ENCODE assay signal across 14 cellular contexts in the genomic region with DNA sequence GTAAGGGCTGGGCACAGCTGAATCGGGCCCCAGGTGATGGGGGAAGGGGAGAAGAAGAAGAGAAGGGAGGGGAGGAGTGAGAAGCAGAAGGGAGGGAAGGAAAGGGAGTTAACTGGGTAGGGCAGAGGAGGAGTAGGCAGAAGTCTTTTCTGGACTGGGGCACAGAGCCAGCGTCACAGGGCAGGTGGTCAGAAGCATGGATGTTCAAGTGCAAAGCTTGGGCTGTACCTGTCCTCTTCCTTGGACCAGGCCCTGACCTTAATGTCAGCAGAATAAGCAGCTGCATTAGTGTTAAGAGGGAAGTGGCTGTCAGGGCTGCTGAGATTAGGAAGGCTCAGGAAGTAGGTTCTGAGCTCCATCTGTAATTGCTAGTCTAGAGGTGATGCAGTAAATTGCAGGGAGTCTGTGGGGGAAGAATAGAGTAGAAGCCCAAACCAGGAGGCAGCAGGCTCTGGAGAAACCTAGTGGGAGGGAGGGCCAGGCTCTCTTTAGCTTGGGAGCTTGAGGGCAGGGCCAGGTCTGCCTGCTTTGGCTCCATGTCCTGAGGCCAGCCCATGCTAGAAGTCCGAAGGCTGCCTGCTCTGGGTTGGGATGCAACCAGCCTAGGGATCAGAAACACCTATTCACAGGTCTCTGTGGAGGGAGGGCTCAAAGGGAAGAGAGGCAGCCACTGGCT. TPM values are rescaled to one million over a fixed set of nuclear protein-coding genes. Genes with fewer than 3 reads are reported as not detected.
A peak's percentile ranks its signal among the peaks of the same experiment; 100 is the strongest.
DNase-seq lines count a peak whose midpoint lies in the region; ATAC-seq, FAIRE-seq and TF ChIP-seq lines count a peak whose summit lies in the region.
"Had no signal": no experiment of that assay in that cellular context is flagged by ENCODE, and none has a peak within 500 bp of the region (broad histone marks: within the 10 kb centered on the region; RNA-seq: fewer than 3 reads in every experiment).

No MANE protein-coding gene starts in this region.

- H3K27me3 ChIP-seq in neuronal stem cell (ENCODE audit: control insufficient read depth in 3 of 3, insufficient read depth in 3 of 3, low read depth in 1 of 3, low read length in 3 of 3): no peaks in the 10 kb centered on the region
- H3K27me3 ChIP-seq in GM23248 (replicated peaks; ENCODE audit: insufficient read depth): no peaks in the 10 kb centered on the region
- H3K27me3 ChIP-seq in upper lobe of left lung: no peaks in the 10 kb centered on the region
- H3K27me3 ChIP-seq in HepG2 (ENCODE audit: control insufficient read depth in 1 of 2, insufficient read depth in 2 of 2, low read length in 2 of 2): no peaks in the 10 kb centered on the region

- CTCF ChIA-PET in activated CD4-positive, alpha-beta T cell treated with anti-CD3 and anti-CD28 coated beads, Interleukin-2, amount 10 ng/mL, durations not matched to agents 7 days and 5 days (lab: Charles Lee): no interaction called here
- CTCF ChIA-PET in HepG2 (lab: Yijun Ruan, JAX; ENCODE audit: low intra/inter-chr PET ratio, low total read pairs): no interaction called here

- H3K36me3 ChIP-seq in neuronal stem cell (replicated peaks in 1 of 2; ENCODE audit: control insufficient read depth in 2 of 2, insufficient read depth in 2 of 2, low read length in 2 of 2) (peaks cover 6 to 38% of the 10 kb centered on the region in 2 donors), GM23248 (ENCODE audit: low read depth) (no peaks in the 10 kb centered on the region), upper lobe of left lung (peaks cover 0 to 20% (median 8%) of the 10 kb centered on the region in 4 donors), HepG2 (replicated peaks in 1 of 2; ENCODE audit: control insufficient read depth in 1 of 2, insufficient read depth in 2 of 2, low read length in 2 of 2) (no peaks in the 10 kb centered on the region)

- TF ChIP-seq EP300 in upper lobe of left lung (IDR thresholded peaks at IDR 0.05): no peak
- no peak for TF ChIP-seq EP300 in HepG2 (IDR thresholded peaks at IDR 0.05; ENCODE audit: low read depth in 2 of 2, low read length in 2 of 2)
- no peak for TF ChIP-seq EP300 in HepG2 (CRISPR knock-in tag; IDR thresholded peaks at IDR 0.05; ENCODE audit: borderline replicate concordance)

- H3K23ac ChIP-seq in neuronal stem cell (ENCODE audit: low read depth, low read length, poor library complexity): no peak overlapping the region

- peaks cover 20% of the 10 kb centered on the region for H3K36me3 Mint-ChIP-seq in activated CD4-positive, alpha-beta T cell treated with anti-CD3 and anti-CD28 coated beads, Interleukin-2, amount 10 ng/mL, durations not matched to agents 7 days and 5 days (ENCODE audit: low read depth)
- H3K36me3 Mint-ChIP-seq in activated naive CD8-positive, alpha-beta T cell treated with anti-CD3 and anti-CD28 coated beads for 36 hours: peaks cover 36% of the 10 kb centered on the region

- H3K9me3 ChIP-seq in neuronal stem cell (replicated peaks in 1 of 2; ENCODE audit: control insufficient read depth in 2 of 2, insufficient read depth in 1 of 2, low read depth in 1 of 2, low read length in 2 of 2) (no peaks in the 10 kb centered on the region), GM23248 (ENCODE audit: low read depth) (no peaks in the 10 kb centered on the region), upper lobe of left lung (no peaks in the 10 kb centered on the region), HepG2 (ENCODE audit: low read length) (no peaks in the 10 kb centered on the region)

- no TSS peak for BruUV-seq in HepG2 (replicated peaks; lab: Mats Ljungman, UMichigan)

- no peak overlapping the region for H3K14ac ChIP-seq in neuronal stem cell (ENCODE audit: low read length)

- POLR2A ChIA-PET in activated CD4-positive, alpha-beta T cell treated with anti-CD3 and anti-CD28 coated beads, Interleukin-2, amount 10 ng/mL, durations not matched to agents 7 days and 5 days (lab: Charles Lee): no interaction called here
- POLR2A ChIA-PET in HepG2 (lab: Yijun Ruan, JAX): no interaction called here

- H3K4ac ChIP-seq in neuronal stem cell (ENCODE audit: low read length): no peak overlapping the region

- H2AFZ ChIP-seq in neuronal stem cell (ENCODE audit: low read length): no peak overlapping the region
- H2AFZ ChIP-seq in GM23248: no peak overlapping the region
- H2AFZ ChIP-seq in HepG2 (ENCODE audit: low read length): no peak overlapping the region

- H3K79me2 ChIP-seq in GM23248 (ENCODE audit: insufficient read depth) (no peaks in the 10 kb centered on the region), HepG2 (ENCODE audit: insufficient read depth, low read length) (no peaks in the 10 kb centered on the region)

- ATAC-seq in upper lobe of left lung (ENCODE audit: low FRiP score in 2 of 2) (no peak), HepG2 (no peak)
- ATAC-seq: left colon had no signal

- peaks cover 72% of the 10 kb centered on the region for H3K4me1 Mint-ChIP-seq in activated CD4-positive, alpha-beta T cell treated with anti-CD3 and anti-CD28 coated beads, Interleukin-2, amount 10 ng/mL, durations not matched to agents 7 days and 5 days
- peaks cover 78% of the 10 kb centered on the region for H3K4me1 Mint-ChIP-seq in activated naive CD8-positive, alpha-beta T cell treated with anti-CD3 and anti-CD28 coated beads for 36 hours

- H2BK120ac ChIP-seq in neuronal stem cell (ENCODE audit: low read depth, low read length): no peak overlapping the region

- no peak for TF ChIP-seq RAD21 in HepG2 (CRISPR knock-in tag; IDR thresholded peaks at IDR 0.05)

- in situ Hi-C loops in GM23248 (cut with MboI): no loop called here
- in situ Hi-C loops in HepG2 (cut with HindIII; ENCODE audit: extremely low pct_ligation_motif_present, low pct_unique_long_range_greater_than_20kb): no loop called here

- no peak overlapping the region for H2BK15ac ChIP-seq in neuronal stem cell (ENCODE audit: low read length)

- no peak overlapping the region for H4K91ac ChIP-seq in neuronal stem cell (ENCODE audit: low read depth, low read length, poor library complexity)

- no peak overlapping the region for H3K27ac ChIP-seq in neuronal stem cell (replicated peaks; ENCODE audit: low read length)
- H3K27ac ChIP-seq in GM23248: no peak overlapping the region
- no peak overlapping the region for H3K27ac ChIP-seq in upper lobe of left lung
- H3K27ac ChIP-seq in HepG2 (ENCODE audit: extremely low read length, insufficient read depth, low read length): no peak overlapping the region

- H3K4me1 ChIP-seq in neuronal stem cell (ENCODE audit: control insufficient read depth in 2 of 2, insufficient read depth in 1 of 2, low read depth in 1 of 2, low read length in 2 of 2) (peaks cover 0 to 2% of the 10 kb centered on the region in 2 donors), GM23248 (ENCODE audit: insufficient read depth) (no peaks in the 10 kb centered on the region), upper lobe of left lung (no peaks in the 10 kb centered on the region), HepG2 (ENCODE audit: insufficient read depth, low read length) (peaks cover 33% of the 10 kb centered on the region)

- no peak for DNase-seq in activated CD4-positive, alpha-beta T cell treated with anti-CD3 and anti-CD28 coated beads, Interleukin-2, amount 10 ng/mL, durations not matched to agents 7 days and 5 days
- DNase-seq in activated CD4-positive, alpha-beta T cell treated with anti-CD3 and anti-CD28 coated beads for 1 hour: no peak
- DNase-seq in NCI-H69 (lab: John Stamatoyannopoulos, UW) (peak; percentile 33), neuronal stem cell (ENCODE audit: low spot score) (no peak), GM23248 (no peak), upper lobe of left lung (no peak), HepG2 (ENCODE audit: low spot score) (no peak)
- no peak for DNase-seq in activated naive CD8-positive, alpha-beta T cell treated with anti-CD3 and anti-CD28 coated beads for 36 hours
- DNase-seq: anterior cingulate cortex, left colon, NCI-H446, occipital lobe, SHP77 had no signal

- H3K4me3 Mint-ChIP-seq in activated CD4-positive, alpha-beta T cell treated with anti-CD3 and anti-CD28 coated beads, Interleukin-2, amount 10 ng/mL, durations not matched to agents 7 days and 5 days: no peak overlapping the region
- H3K4me3 Mint-ChIP-seq in activated naive CD8-positive, alpha-beta T cell treated with anti-CD3 and anti-CD28 coated beads for 36 hours: peak overlapping the region; percentile 9

- H3K4me3 ChIP-seq in neuronal stem cell (ENCODE audit: low read length in 2 of 2) (no peak overlapping the region), GM23248 (no peak overlapping the region), upper lobe of left lung (no peak overlapping the region), HepG2 (replicated peaks in 1 of 3; ENCODE audit: insufficient read depth in 1 of 3, low read depth in 2 of 3, low read length in 3 of 3) (no peak overlapping the region)

- H4K8ac ChIP-seq in neuronal stem cell (ENCODE audit: low read depth, low read length): no peak overlapping the region

- TF ChIP-seq POLR2A in upper lobe of left lung (IDR thresholded peaks at IDR 0.05) (no peak), HepG2 (IDR thresholded peaks at IDR 0.05; ENCODE audit: insufficient read depth in 1 of 2, low read depth in 2 of 2, low read length in 2 of 2) (no peak)

- no peaks in the 10 kb centered on the region for H3K27me3 Mint-ChIP-seq in activated CD4-positive, alpha-beta T cell treated with anti-CD3 and anti-CD28 coated beads, Interleukin-2, amount 10 ng/mL, durations not matched to agents 7 days and 5 days
- no peaks in the 10 kb centered on the region for H3K27me3 Mint-ChIP-seq in activated naive CD8-positive, alpha-beta T cell treated with anti-CD3 and anti-CD28 coated beads for 36 hours

- TF ChIP-seq CTCF in upper lobe of left lung (IDR thresholded peaks at IDR 0.05): no peak
- no peak for TF ChIP-seq CTCF in HepG2 (CRISPR knock-in tag; IDR thresholded peaks at IDR 0.05)

- no peak for FAIRE-seq in HepG2 (lab: Jason Lieb, UNC)

- no peak overlapping the region for H2AK5ac ChIP-seq in neuronal stem cell (ENCODE audit: low read depth, low read length)

- H3K4me2 ChIP-seq in neuronal stem cell (ENCODE audit: insufficient read depth, low read length, poor library complexity, severe bottlenecking): no peak overlapping the region
- no peak overlapping the region for H3K4me2 ChIP-seq in GM23248 (ENCODE audit: unreplicated experiment)
- H3K4me2 ChIP-seq in HepG2 (ENCODE audit: low read depth, low read length): no peak overlapping the region

- H4K20me1 ChIP-seq in GM23248 (ENCODE audit: insufficient read depth): no peaks in the 10 kb centered on the region
- H4K20me1 ChIP-seq in HepG2 (ENCODE audit: insufficient read depth, low read length): no peaks in the 10 kb centered on the region

- intact Hi-C loops in HepG2 (cut with micrococcal nuclease; ENCODE audit: unreplicated experiment): no loop called here

- no peaks in the 10 kb centered on the region for H3F3A ChIP-seq in GM23248 (ENCODE audit: insufficient read depth)

- no peak overlapping the region for H2BK5ac ChIP-seq in neuronal stem cell (ENCODE audit: low read length)

- peak overlapping the region; percentile 24 for H3K9ac ChIP-seq in neuronal stem cell (ENCODE audit: low read depth, low read length, poor library complexity)
- no peak overlapping the region for H3K9ac ChIP-seq in GM23248
- no peak overlapping the region for H3K9ac ChIP-seq in HepG2 (ENCODE audit: insufficient read depth, low read depth, low read length)

- H3K9me3 Mint-ChIP-seq in activated CD4-positive, alpha-beta T cell treated with anti-CD3 and anti-CD28 coated beads, Interleukin-2, amount 10 ng/mL, durations not matched to agents 7 days and 5 days: no peaks in the 10 kb centered on the region
- no peaks in the 10 kb centered on the region for H3K9me3 Mint-ChIP-seq in activated naive CD8-positive, alpha-beta T cell treated with anti-CD3 and anti-CD28 coated beads for 36 hours

- WGBS in neuronal stem cell (ENCODE audit: extremely low coverage in 2 of 2, insufficient read length in 2 of 2, insufficient replicate concordance in 1 of 2), 2 donors: no CpG with 5 or more reads among the region's 3 CpGs
- 84 to 89% methylated on average over 3 of the region's 3 CpGs for WGBS in GM23248 (ENCODE audit: low coverage in 1 of 2, low lambda C conversion rate in 2 of 2, missing lambda C conversion rate in 2 of 2), 2 experiments
- 82 to 85% methylated on average over 2 to 3 of the region's 3 CpGs for WGBS in upper lobe of left lung, 2 donors
- 76% methylated on average over 2 of the region's 3 CpGs for WGBS in HepG2 (ENCODE audit: low lambda C conversion rate)

- peak overlapping the region; percentile 84 for H3K27ac Mint-ChIP-seq in activated CD4-positive, alpha-beta T cell treated with anti-CD3 and anti-CD28 coated beads, Interleukin-2, amount 10 ng/mL, durations not matched to agents 7 days and 5 days
- peak overlapping the region; percentile 91 for H3K27ac Mint-ChIP-seq in activated naive CD8-positive, alpha-beta T cell treated with anti-CD3 and anti-CD28 coated beads for 36 hours

- H2BK12ac ChIP-seq in neuronal stem cell (ENCODE audit: low read length): no peak overlapping the region

- no peaks in the 10 kb centered on the region for H3K9me2 ChIP-seq in GM23248 (ENCODE audit: insufficient read depth)

- H3K18ac ChIP-seq in neuronal stem cell (ENCODE audit: low read length): no peak overlapping the region

- no peaks in the 10 kb centered on the region for H3K79me1 ChIP-seq in neuronal stem cell (ENCODE audit: low read depth, low read length)

RNA-seq across cellular contexts. Expression of a gene that starts 1.6 kb away (rescaled TPM):
- 1 to 10 TPM; 2.5 to 3.2 TPM for total RNA-seq in activated CD4-positive, alpha-beta T cell treated with anti-CD3 and anti-CD28 coated beads, Interleukin-2, amount 10 ng/mL, durations not matched to agents 7 days and 5 days
- 1 to 10 TPM in 1 of 2 experiments, under 1 TPM in 1; 0.89 to 1.1 TPM for total RNA-seq in activated naive CD8-positive, alpha-beta T cell treated with anti-CD3 and anti-CD28 coated beads for 36 hours
- 0.68 TPM for polyA plus RNA-seq in neuronal stem cell (2013, experiment 1 of 2)
- 0.89 TPM for polyA plus RNA-seq in neuronal stem cell (2013, experiment 2 of 2)
- 0.11 TPM in 1 of 2 replicates, not detected in the other for total RNA-seq in GM23248 (2014; rRNA removed; shearing (Covaris generic))
- polyA plus RNA-seq in GM23248 (2016; fragmentation: Nextera tagmentation; extraction: Ambion mirVana) (0.22 TPM in 1 of 2 replicates, not detected in the other), HepG2 (2011; rRNA removed) (0.10 and 0.37 TPM in 2 replicates)
- total RNA-seq in upper lobe of left lung (1 to 10 TPM; 1.2 to 5.2 (median 2.4) TPM), HepG2 (2016; rRNA removed; fragmentation: Illumina TruSeq; extraction: Trizol) (0.22 TPM in 1 of 2 replicates, not detected in the other)
- total RNA-seq in HepG2 (2016; cell fraction: cytosol; rRNA removed; fragmentation: Illumina TruSeq; extraction: Trizol; ENCODE audit: low read depth): not detected in 2 replicates
- not detected in 2 replicates for total RNA-seq in HepG2 (2016; cell fraction: insoluble cytoplasmic fraction; rRNA removed; fragmentation: Illumina TruSeq; extraction: Trizol)
- not detected in 2 replicates for total RNA-seq in HepG2 (2016; cell fraction: membrane; rRNA removed; fragmentation: Illumina TruSeq; extraction: Trizol)
- 0.16 TPM in 1 of 2 replicates, not detected in the other for total RNA-seq in HepG2 (2016; cell fraction: nucleus; rRNA removed; fragmentation: Illumina TruSeq; extraction: Trizol)
- polyA plus RNA-seq in HepG2 (2011; cell fraction: cytosol; rRNA removed): 0.05 and 0.14 TPM in 2 replicates
- polyA plus RNA-seq in HepG2 (2011; cell fraction: nucleus; rRNA removed): 0.64 and 0.83 TPM in 2 replicates
- 0.17 and 0.28 TPM in 2 replicates for polyA plus RNA-seq in HepG2 (2012)
- 0.03 and 0.07 TPM in 2 replicates for polyA plus RNA-seq in HepG2 (2016; cell fraction: cytosol; fragmentation: Illumina TruSeq; extraction: Trizol; ENCODE audit: low read depth)
- polyA plus RNA-seq in HepG2 (2016; cell fraction: insoluble cytoplasmic fraction; fragmentation: Illumina TruSeq; extraction: Trizol; ENCODE audit: low read depth): not detected in 2 replicates
- 0.06 and 0.13 TPM in 2 replicates for polyA plus RNA-seq in HepG2 (2016; cell fraction: membrane; fragmentation: Illumina TruSeq; extraction: Trizol; ENCODE audit: low read depth)
- polyA plus RNA-seq in HepG2 (2016; cell fraction: nucleus; fragmentation: Illumina TruSeq; extraction: Trizol; ENCODE audit: insufficient read depth, low read depth): 1.4 and 1.8 TPM in 2 replicates
- polyA minus RNA-seq in HepG2 (2011; rRNA and poly(A)+ RNA removed; ENCODE audit: low replicate concordance): 0.52 and 4.4 TPM in 2 replicates
- not detected in 2 replicates for polyA minus RNA-seq in HepG2 (2011; cell fraction: cytosol; rRNA and poly(A)+ RNA removed)
- polyA minus RNA-seq in HepG2 (2011; cell fraction: nucleus; rRNA and poly(A)+ RNA removed): 0.37 and 0.39 TPM in 2 replicates

RNA-seq across cellular contexts. Expression of a gene that starts 27.8 kb away (rescaled TPM):
- total RNA-seq in activated CD4-positive, alpha-beta T cell treated with anti-CD3 and anti-CD28 coated beads, Interleukin-2, amount 10 ng/mL, durations not matched to agents 7 days and 5 days: 100 to 1,000 TPM; 326 to 344 TPM
- 100 to 1,000 TPM; 180 to 181 TPM for total RNA-seq in activated naive CD8-positive, alpha-beta T cell treated with anti-CD3 and anti-CD28 coated beads for 36 hours
- 66.7 TPM for polyA plus RNA-seq in neuronal stem cell (2013, experiment 1 of 2)
- polyA plus RNA-seq in neuronal stem cell (2013, experiment 2 of 2): 65.7 TPM
- total RNA-seq in GM23248 (2014; rRNA removed; shearing (Covaris generic)): 2.4 TPM in 1 of 2 replicates, not detected in the other
- polyA plus RNA-seq in GM23248 (2016; fragmentation: Nextera tagmentation; extraction: Ambion mirVana): 2.0 and 2.8 TPM in 2 replicates
- total RNA-seq in upper lobe of left lung: 100 to 1,000 TPM in 3 of 6 donors, 10 to 100 TPM in 3; 76.5 to 118 (median 98.3) TPM
- total RNA-seq in HepG2 (2016; rRNA removed; fragmentation: Illumina TruSeq; extraction: Trizol): 3.2 and 5.5 TPM in 2 replicates
- 2.4 TPM in 2 replicates for total RNA-seq in HepG2 (2016; cell fraction: cytosol; rRNA removed; fragmentation: Illumina TruSeq; extraction: Trizol; ENCODE audit: low read depth)
- total RNA-seq in HepG2 (2016; cell fraction: insoluble cytoplasmic fraction; rRNA removed; fragmentation: Illumina TruSeq; extraction: Trizol): 3.2 and 3.4 TPM in 2 replicates
- total RNA-seq in HepG2 (2016; cell fraction: membrane; rRNA removed; fragmentation: Illumina TruSeq; extraction: Trizol): 5.5 and 5.9 TPM in 2 replicates
- total RNA-seq in HepG2 (2016; cell fraction: nucleus; rRNA removed; fragmentation: Illumina TruSeq; extraction: Trizol): 6.8 and 8.8 TPM in 2 replicates
- 2.7 TPM in 2 replicates for polyA plus RNA-seq in HepG2 (2011; rRNA removed)
- polyA plus RNA-seq in HepG2 (2011; cell fraction: cytosol; rRNA removed): 3.8 and 4.1 TPM in 2 replicates
- 3.8 and 5.1 TPM in 2 replicates for polyA plus RNA-seq in HepG2 (2011; cell fraction: nucleus; rRNA removed)
- 4.1 and 7.4 TPM in 2 replicates for polyA plus RNA-seq in HepG2 (2012)
- 4.9 and 6.3 TPM in 2 replicates for polyA plus RNA-seq in HepG2 (2016; cell fraction: cytosol; fragmentation: Illumina TruSeq; extraction: Trizol; ENCODE audit: low read depth)
- polyA plus RNA-seq in HepG2 (2016; cell fraction: insoluble cytoplasmic fraction; fragmentation: Illumina TruSeq; extraction: Trizol; ENCODE audit: low read depth): 7.6 and 11.9 TPM in 2 replicates
- polyA plus RNA-seq in HepG2 (2016; cell fraction: membrane; fragmentation: Illumina TruSeq; extraction: Trizol; ENCODE audit: low read depth): 11.8 and 12.1 TPM in 2 replicates
- 4.9 and 6.3 TPM in 2 replicates for polyA plus RNA-seq in HepG2 (2016; cell fraction: nucleus; fragmentation: Illumina TruSeq; extraction: Trizol; ENCODE audit: insufficient read depth, low read depth)
- polyA minus RNA-seq in HepG2 (2011; rRNA and poly(A)+ RNA removed; ENCODE audit: low replicate concordance): 10.6 and 155 TPM in 2 replicates
- polyA minus RNA-seq in HepG2 (2011; cell fraction: cytosol; rRNA and poly(A)+ RNA removed): 4.4 and 5.2 TPM in 2 replicates
- polyA minus RNA-seq in HepG2 (2011; cell fraction: nucleus; rRNA and poly(A)+ RNA removed): 9.1 and 17.2 TPM in 2 replicates

RNA-seq across cellular contexts. Expression of a gene that starts 59.6 kb away (rescaled TPM):
- under 1 TPM; 0.15 to 0.31 TPM for total RNA-seq in activated CD4-positive, alpha-beta T cell treated with anti-CD3 and anti-CD28 coated beads, Interleukin-2, amount 10 ng/mL, durations not matched to agents 7 days and 5 days
- total RNA-seq in activated naive CD8-positive, alpha-beta T cell treated with anti-CD3 and anti-CD28 coated beads for 36 hours: under 1 TPM; 0.18 to 0.21 TPM
- polyA plus RNA-seq in neuronal stem cell (2013, experiment 1 of 2): 0.26 TPM
- polyA plus RNA-seq in neuronal stem cell (2013, experiment 2 of 2): 0.24 TPM
- not detected in 2 replicates for total RNA-seq in GM23248 (2014; rRNA removed; shearing (Covaris generic))
- polyA plus RNA-seq in GM23248 (2016; fragmentation: Nextera tagmentation; extraction: Ambion mirVana) (0.41 TPM in 2 replicates), HepG2 (2011; rRNA removed) (2.3 and 2.9 TPM in 2 replicates)
- total RNA-seq in upper lobe of left lung (10 to 100 TPM in 2 of 6 donors, 1 to 10 TPM in 3, under 1 TPM in 1; 0.49 to 16.5 (median 6.3) TPM), HepG2 (2016; rRNA removed; fragmentation: Illumina TruSeq; extraction: Trizol) (not detected in 2 replicates)
- not detected in 2 replicates for total RNA-seq in HepG2 (2016; cell fraction: cytosol; rRNA removed; fragmentation: Illumina TruSeq; extraction: Trizol; ENCODE audit: low read depth)
- 0.15 TPM in 1 of 2 replicates, not detected in the other for total RNA-seq in HepG2 (2016; cell fraction: insoluble cytoplasmic fraction; rRNA removed; fragmentation: Illumina TruSeq; extraction: Trizol)
- total RNA-seq in HepG2 (2016; cell fraction: membrane; rRNA removed; fragmentation: Illumina TruSeq; extraction: Trizol): not detected in 2 replicates
- total RNA-seq in HepG2 (2016; cell fraction: nucleus; rRNA removed; fragmentation: Illumina TruSeq; extraction: Trizol): not detected in 2 replicates
- polyA plus RNA-seq in HepG2 (2011; cell fraction: cytosol; rRNA removed): 1.9 and 2.3 TPM in 2 replicates
- 4.0 and 4.2 TPM in 2 replicates for polyA plus RNA-seq in HepG2 (2011; cell fraction: nucleus; rRNA removed)
- polyA plus RNA-seq in HepG2 (2012): 0.96 and 1.5 TPM in 2 replicates
- polyA plus RNA-seq in HepG2 (2016; cell fraction: cytosol; fragmentation: Illumina TruSeq; extraction: Trizol; ENCODE audit: low read depth): not detected in 2 replicates
- not detected in 2 replicates for polyA plus RNA-seq in HepG2 (2016; cell fraction: insoluble cytoplasmic fraction; fragmentation: Illumina TruSeq; extraction: Trizol; ENCODE audit: low read depth)
- polyA plus RNA-seq in HepG2 (2016; cell fraction: membrane; fragmentation: Illumina TruSeq; extraction: Trizol; ENCODE audit: low read depth): not detected in 2 replicates
- not detected in 2 replicates for polyA plus RNA-seq in HepG2 (2016; cell fraction: nucleus; fragmentation: Illumina TruSeq; extraction: Trizol; ENCODE audit: insufficient read depth, low read depth)
- polyA minus RNA-seq in HepG2 (2011; rRNA and poly(A)+ RNA removed; ENCODE audit: low replicate concordance): 2.0 TPM in 1 of 2 replicates, not detected in the other
- polyA minus RNA-seq in HepG2 (2011; cell fraction: cytosol; rRNA and poly(A)+ RNA removed): not detected in 2 replicates
- 0.99 and 1.4 TPM in 2 replicates for polyA minus RNA-seq in HepG2 (2011; cell fraction: nucleus; rRNA and poly(A)+ RNA removed)
- total RNA-seq: glomerular endothelial cell, left colon had no signal

Comparison
In these comparisons a context has a peak if more than half of its experiments do, and no peak if none do; other contexts are left out.
1. RNA of a gene that starts 27.8 kb away (total RNA-seq): 326 to 344 TPM in activated CD4-positive, alpha-beta T cell treated with anti-CD3 and anti-CD28 coated beads, Interleukin-2, amount 10 ng/mL, durations not matched to agents 7 days and 5 days, 180 to 181 TPM in activated naive CD8-positive, alpha-beta T cell treated with anti-CD3 and anti-CD28 coated beads for 36 hours and 76.5 to 118 TPM in upper lobe of left lung; 2.4 to 8.8 TPM in HepG2 and 2.4 TPM in GM23248; every median in the first group is over 4 times any median in the second.